ENCODE assay signal across 8 cellular contexts in genomic region chr4:146522098-146522861, GRCh38. TPM values are rescaled to one million over a fixed set of nuclear protein-coding genes. Genes with fewer than 3 reads are reported as not detected.
DNase-seq lines count a peak whose midpoint lies in the region; ATAC-seq and TF ChIP-seq lines count a peak whose summit lies in the region.

No MANE protein-coding gene starts in this region.

- H3K27ac ChIP-seq in left ventricle myocardium inferior (replicated peaks), result peak overlapping the region; percentile 84
- peak overlapping the region; percentile 84 for H3K27ac ChIP-seq in upper lobe of right lung

- TF ChIP-seq CTCF in GM12865 (IDR thresholded peaks at IDR 0.05; ENCODE audit: insufficient read depth, low read depth, low read length, missing control alignments), result no peak
- no peak for TF ChIP-seq CTCF in NB4 (IDR thresholded peaks at IDR 0.05; ENCODE audit: low read depth, low read length)
- TF ChIP-seq CTCF in left ventricle myocardium inferior (IDR thresholded peaks at IDR 0.05; ENCODE audit: borderline replicate concordance), result no peak
- no peak for TF ChIP-seq CTCF in progenitor cell of endocrine pancreas (IDR thresholded peaks at IDR 0.05; ENCODE audit: unreplicated experiment)
- TF ChIP-seq CTCF in upper lobe of right lung (IDR thresholded peaks at IDR 0.05), result no peak

- no peaks in the 10 kb centered on the region for H3K27me3 ChIP-seq in left ventricle myocardium inferior (ENCODE audit: low read depth)
- no peaks in the 10 kb centered on the region for H3K27me3 ChIP-seq in upper lobe of right lung

- peaks cover 3% of the 10 kb centered on the region for H3K4me1 Mint-ChIP-seq in progenitor cell of endocrine pancreas (ENCODE audit: low read depth)

- TF ChIP-seq POLR2A in NB4 (IDR thresholded peaks at IDR 0.05; ENCODE audit: extremely low read depth, insufficient read length), result peak; percentile 28

- ATAC-seq in HG02588 (IDR thresholded peaks at IDR 0.05; ENCODE audit: unreplicated experiment) (peak; percentile 76), upper lobe of right lung (peak; percentile 98)

- intact Hi-C loops in left ventricle myocardium inferior (cut with micrococcal nuclease), result no loop called here
- intact Hi-C loops in upper lobe of right lung (cut with DNase I), result no loop called here

- H3K27me3 Mint-ChIP-seq in progenitor cell of endocrine pancreas, result no peaks in the 10 kb centered on the region

- H3K27ac Mint-ChIP-seq in progenitor cell of endocrine pancreas, result no peak overlapping the region

- H3K4me1 ChIP-seq in left ventricle myocardium inferior (peaks cover 41% of the 10 kb centered on the region), upper lobe of right lung (peaks cover 10% of the 10 kb centered on the region)

- no peaks in the 10 kb centered on the region for H3K9me3 Mint-ChIP-seq in progenitor cell of endocrine pancreas (ENCODE audit: low read depth)

- H3K4me3 ChIP-seq in GM12865 (ENCODE audit: low read depth, low read length), result peak overlapping the region; percentile 92
- peak overlapping the region; percentile 94 for H3K4me3 ChIP-seq in NB4 (ENCODE audit: low read depth, low read length)
- peak overlapping the region; percentile 79 for H3K4me3 ChIP-seq in left ventricle myocardium inferior
- H3K4me3 ChIP-seq in upper lobe of right lung, result peak overlapping the region; percentile 74

- no peaks in the 10 kb centered on the region for H3K9me3 ChIP-seq in left ventricle myocardium inferior (replicated peaks)
- H3K9me3 ChIP-seq in upper lobe of right lung, result no peaks in the 10 kb centered on the region

- H3K4me3 Mint-ChIP-seq in progenitor cell of endocrine pancreas (ENCODE audit: low read depth), result no peak overlapping the region

- peak; percentile 90 for DNase-seq in GM12865 (ENCODE audit: low read depth)
- peak; percentile 84 for DNase-seq in NB4 (ENCODE audit: low read depth)
- peak; percentile 46 to 62 for DNase-seq in SW 1271 (lab: John Stamatoyannopoulos, UW)
- peak; percentile 77 for DNase-seq in amniotic epithelial cell (ENCODE audit: low read depth)
- DNase-seq in left ventricle myocardium inferior, result peak; percentile 94
- peak; percentile 66 for DNase-seq in progenitor cell of endocrine pancreas (ENCODE audit: low spot score, unreplicated experiment)
- DNase-seq in upper lobe of right lung, result peak; percentile 95

- no peaks in the 10 kb centered on the region for H3K36me3 Mint-ChIP-seq in progenitor cell of endocrine pancreas (ENCODE audit: insufficient read depth)

- no peaks in the 10 kb centered on the region for H3K36me3 ChIP-seq in left ventricle myocardium inferior
- peaks cover under 1% of the 10 kb centered on the region for H3K36me3 ChIP-seq in upper lobe of right lung

RNA-seq across cellular contexts. Expression of gene SLC10A7, which starts 0.5 kb away (rescaled TPM):
- 4.3 TPM for total RNA-seq in left ventricle myocardium inferior
- total RNA-seq in progenitor cell of endocrine pancreas, result 14.1 and 16.5 TPM in 2 replicates
- 19.3 TPM for total RNA-seq in upper lobe of right lung

Comparison
In these comparisons a context has a peak if more than half of its experiments do, and no peak if none do; other contexts are left out.
1. Peak in every context shown above with its lines: DNase-seq, ATAC-seq, H3K4me3 ChIP-seq and H3K27ac ChIP-seq.